In the genomic region with DNA sequence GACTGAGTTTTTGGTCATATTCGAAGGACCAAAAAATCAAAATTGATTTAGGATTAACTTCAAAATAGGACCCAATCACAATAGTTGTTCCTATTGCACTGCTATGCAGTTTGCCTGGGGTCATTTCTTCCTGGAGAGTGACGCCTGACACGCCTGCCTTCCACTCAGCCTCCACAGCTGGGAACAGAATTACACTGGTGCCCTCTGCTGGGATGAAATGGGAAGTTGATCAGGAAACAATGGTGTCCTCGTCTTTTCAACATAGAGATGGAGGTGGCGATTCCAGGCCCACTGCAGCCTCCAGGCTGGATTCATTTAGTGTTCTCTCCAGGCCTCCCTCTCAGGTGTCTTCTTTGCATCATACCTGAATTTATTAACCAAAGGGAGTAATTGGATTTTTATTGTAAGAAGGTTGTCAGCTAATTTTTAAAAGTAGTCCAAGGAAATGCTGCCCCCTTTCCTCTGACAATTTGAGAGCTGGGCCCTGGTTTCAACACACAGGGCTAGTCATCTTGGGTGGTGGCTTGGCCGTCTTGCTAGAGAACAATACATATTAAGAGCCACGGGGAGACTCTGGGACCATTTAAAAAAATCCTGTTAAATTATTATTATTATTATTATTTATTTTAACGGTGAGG, we compare ENCODE assay signal across 8 cellular contexts.
DNase-seq lines count a peak whose midpoint lies in the region; ATAC-seq, FAIRE-seq and TF ChIP-seq lines count a peak whose summit lies in the region.

No MANE protein-coding gene starts in this region.

- H3K4me3 Mint-ChIP-seq in activated T-helper 2 cell treated with anti-CD3 and anti-CD28 coated beads, Interferon-gamma antibody, Interleukin-2, Interleukin-4, amounts not matched to agents 10 μg/mL and 5 μg/mL and 100 μg/mL, durations not matched to agents 14 hours and 24 hours and 36 hours (ENCODE audit: low read depth): no peak overlapping the region
- no peak overlapping the region for H3K4me3 Mint-ChIP-seq in type B pancreatic cell

- H3K4me3 ChIP-seq in H7 (ENCODE audit: insufficient read depth, low read depth, low read length) (no peak overlapping the region), pancreas (no peak overlapping the region)

- H3K27ac Mint-ChIP-seq in activated T-helper 2 cell treated with anti-CD3 and anti-CD28 coated beads, Interferon-gamma antibody, Interleukin-2, Interleukin-4, amounts not matched to agents 10 μg/mL and 5 μg/mL and 100 μg/mL, durations not matched to agents 14 hours and 24 hours and 36 hours: no peak overlapping the region
- no peak overlapping the region for H3K27ac Mint-ChIP-seq in type B pancreatic cell

- WGBS in pancreas, 2 donors: 20 to 21% methylated on average over 8 of the region's 8 CpGs

- H3K27me3 Mint-ChIP-seq in activated T-helper 2 cell treated with anti-CD3 and anti-CD28 coated beads, Interferon-gamma antibody, Interleukin-2, Interleukin-4, amounts not matched to agents 10 μg/mL and 5 μg/mL and 100 μg/mL, durations not matched to agents 14 hours and 24 hours and 36 hours (ENCODE audit: low read depth): peaks cover 15% of the 10 kb centered on the region
- H3K27me3 Mint-ChIP-seq in type B pancreatic cell: no peaks in the 10 kb centered on the region

- H3K36me3 Mint-ChIP-seq in activated T-helper 2 cell treated with anti-CD3 and anti-CD28 coated beads, Interferon-gamma antibody, Interleukin-2, Interleukin-4, amounts not matched to agents 10 μg/mL and 5 μg/mL and 100 μg/mL, durations not matched to agents 14 hours and 24 hours and 36 hours (ENCODE audit: low read depth): no peaks in the 10 kb centered on the region
- H3K36me3 Mint-ChIP-seq in type B pancreatic cell: no peaks in the 10 kb centered on the region

- H3K4me1 ChIP-seq in pancreas: no peaks in the 10 kb centered on the region

- no peak for FAIRE-seq in frontal cortex (lab: Jason Lieb, UNC)
- peak; percentile 26 for FAIRE-seq in pancreas (lab: Jason Lieb, UNC)

- no peaks in the 10 kb centered on the region for H3K4me1 Mint-ChIP-seq in activated T-helper 2 cell treated with anti-CD3 and anti-CD28 coated beads, Interferon-gamma antibody, Interleukin-2, Interleukin-4, amounts not matched to agents 10 μg/mL and 5 μg/mL and 100 μg/mL, durations not matched to agents 14 hours and 24 hours and 36 hours (ENCODE audit: low read depth)
- H3K4me1 Mint-ChIP-seq in type B pancreatic cell (ENCODE audit: unreplicated experiment): peaks cover 14% of the 10 kb centered on the region

- H3K9me3 ChIP-seq in pancreas: no peaks in the 10 kb centered on the region

- no peak overlapping the region for H3K27ac ChIP-seq in pancreas

- peak; percentile 29 to 70 (median 64) for TF ChIP-seq CTCF in pancreas (IDR thresholded peaks at IDR 0.05)
- peak; percentile 91 for TF ChIP-seq CTCF in type B pancreatic cell (conservative IDR thresholded peaks at IDR 0.05)

- intact Hi-C loops in activated T-helper 2 cell treated with anti-CD3 and anti-CD28 coated beads, Interferon-gamma antibody, Interleukin-2, Interleukin-4, amounts not matched to agents 10 μg/mL and 5 μg/mL and 100 μg/mL, durations not matched to agents 14 hours and 24 hours and 36 hours (cut with micrococcal nuclease): loop anchor here (1.0 to 2.0 kb wide), 4 partner anchors 122 to 653 kb away; no protein-coding TSS in a partner anchor
- intact Hi-C loops in pancreas (cut with DNase I): loop anchor here in 1 of 3 donors (10.0 kb wide), 1 partner anchor 478 kb away; no protein-coding TSS in a partner anchor

- DNase-seq in GM03348 (ENCODE audit: low spot score) (peak; percentile 73), H7 (peak; percentile 69), LoVo (ENCODE audit: low spot score) (peak; percentile 75), RPMI8226 (peak; percentile 61), frontal cortex (ENCODE audit: low spot score in 2 of 2) (peak; percentile 42 to 55), pancreas (peak; percentile 42 to 78 (median 56)), type B pancreatic cell (ENCODE audit: extremely low spot score, unreplicated experiment) (peak; percentile 77)
- peak; percentile 47 for DNase-seq in activated T-helper 2 cell treated with anti-CD3 and anti-CD28 coated beads, Interferon-gamma antibody, Interleukin-2, Interleukin-4, amounts not matched to agents 10 μg/mL and 5 μg/mL and 100 μg/mL, durations not matched to agents 14 hours and 24 hours and 36 hours (ENCODE audit: low spot score)

- H3K36me3 ChIP-seq in H7 (replicated peaks; ENCODE audit: control insufficient read depth, insufficient read depth, low read length) (no peaks in the 10 kb centered on the region), pancreas (no peaks in the 10 kb centered on the region)

- no peaks in the 10 kb centered on the region for H3K9me3 Mint-ChIP-seq in activated T-helper 2 cell treated with anti-CD3 and anti-CD28 coated beads, Interferon-gamma antibody, Interleukin-2, Interleukin-4, amounts not matched to agents 10 μg/mL and 5 μg/mL and 100 μg/mL, durations not matched to agents 14 hours and 24 hours and 36 hours
- no peaks in the 10 kb centered on the region for H3K9me3 Mint-ChIP-seq in type B pancreatic cell

- ATAC-seq in pancreas: peak; percentile 95 to 100 (median 98)

- H3K27me3 ChIP-seq in H7 (ENCODE audit: control insufficient read depth, insufficient read depth, low read length) (no peaks in the 10 kb centered on the region), pancreas (no peaks in the 10 kb centered on the region)
